Comparison of ENCODE assay signal across 8 cellular contexts in genomic region chr6:96923871-96924493, GRCh38. TPM values are rescaled to one million over a fixed set of nuclear protein-coding genes. Genes with fewer than 3 reads are reported as not detected.
A peak's percentile ranks its signal among the peaks of the same experiment; 100 is the strongest.
DNase-seq lines count a peak whose midpoint lies in the region; ATAC-seq, FAIRE-seq and TF ChIP-seq lines count a peak whose summit lies in the region.

No MANE protein-coding gene starts in this region.

- CTCF ChIA-PET in A549 (lab: Yijun Ruan, JAX): no interaction called here

- H3K4me1 ChIP-seq in A549: no peaks in the 10 kb centered on the region
- H3K4me1 ChIP-seq in uterus: no peaks in the 10 kb centered on the region

- no peaks in the 10 kb centered on the region for H3K27me3 ChIP-seq in uterus

- TF ChIP-seq RAD21 in A549 (conservative IDR thresholded peaks at IDR 0.05 in 1 of 2, IDR thresholded peaks at IDR 0.05 in 1 of 2): no peak

- H3K27ac ChIP-seq in A549 (peak overlapping the region; percentile 54 to 82), uterus (peak overlapping the region; percentile 69 to 82)

- no peak for TF ChIP-seq EP300 in A549 (IDR thresholded peaks at IDR 0.05)

- H3K36me3 ChIP-seq in uterus: no peaks in the 10 kb centered on the region

- whole genome bisulfite sequencing in A549 (ENCODE audit: missing lambda C conversion rate): 44% methylated on average over 4 of the region's 34 CpGs

- ATAC-seq in A549 (peak; percentile 67 to 79), HG02763 (IDR thresholded peaks at IDR 0.05; ENCODE audit: unreplicated experiment) (peak; percentile 84)

- FAIRE-seq in A549 (lab: Jason Lieb, UNC) (no peak), GM12892 (lab: Jason Lieb, UNC) (peak; percentile 42)

- TF ChIP-seq POLR2A in A549 (IDR thresholded peaks at IDR 0.05; ENCODE audit: low read length): no peak
- TF ChIP-seq POLR2A in GM12892 (IDR thresholded peaks at IDR 0.05; ENCODE audit: low read depth, low read length): peak; percentile 58; the same call in 1 of the 2 replicates
- TF ChIP-seq POLR2A in uterus (IDR thresholded peaks at IDR 0.05): no peak

- TF ChIP-seq CTCF in A549 (IDR thresholded peaks at IDR 0.05) (no peak), choroid plexus epithelial cell (conservative IDR thresholded peaks at IDR 0.05; ENCODE audit: low read depth, low read length) (no peak), uterus (IDR thresholded peaks at IDR 0.05) (no peak)

- H3K9me3 ChIP-seq in A549: no peaks in the 10 kb centered on the region
- H3K9me3 ChIP-seq in uterus: no peaks in the 10 kb centered on the region

- H3K4me3 ChIP-seq in A549 (peak overlapping the region; percentile 55), choroid plexus epithelial cell (ENCODE audit: low read depth, low read length) (peak overlapping the region; percentile 65), uterus (peak overlapping the region; percentile 50 to 69)

- intact Hi-C loops in uterus (cut with DNase I; ENCODE audit: low total_unique reads): no loop called here

- DNase-seq in A549 (ENCODE audit: low read depth in 1 of 2, low spot score in 1 of 2) (no peak), GM12892 (ENCODE audit: insufficient read length) (no peak), NCI-H69 (lab: John Stamatoyannopoulos, UW) (peak; percentile 66), choroid plexus epithelial cell (ENCODE audit: low read depth) (peak; percentile 10), midbrain (lab: John Stamatoyannopoulos, UW) (peak; percentile 84), uterus (no peak)
- no peak for DNase-seq in activated CD8-positive, alpha-beta memory T cell treated with anti-CD3 and anti-CD28 coated beads, Interleukin-2, amount 50 U/mL, for 48 hours

- POLR2A ChIA-PET in A549 (lab: Yijun Ruan, JAX): no interaction called here

- H3K4me2 ChIP-seq in A549: peak overlapping the region; percentile 88

TF ChIP-seq in A549, 52 proteins besides CTCF, POLR2A, EP300 and RAD21:
- TF ChIP-seq EHMT2 (IDR thresholded peaks at IDR 0.05; ENCODE audit: low read depth) (no peak), CBX2 (IDR thresholded peaks at IDR 0.05; ENCODE audit: borderline replicate concordance, low read depth) (no peak), CHD4 (IDR thresholded peaks at IDR 0.05; ENCODE audit: borderline replicate concordance) (no peak), HEYL (CRISPR knock-in tag; IDR thresholded peaks at IDR 0.05) (no peak), JUNB (IDR thresholded peaks at IDR 0.05) (no peak), GATA3 (IDR thresholded peaks at IDR 0.05; ENCODE audit: borderline replicate concordance) (no peak)

RNA-seq across cellular contexts. Expression of gene KLHL32, which starts 0.5 kb away (rescaled TPM):
- polyA plus RNA-seq in A549 (2011; rRNA removed) (0.13 and 0.23 TPM in 2 replicates), A549 (2017; fragmentation: RNase III; extraction: RNeasy Plus Mini Kit Qiagen cat#74134 plus additional on column Dnase treatment) (0.04 to 0.08 TPM (median 0.05 TPM) in 3 replicates)
- 0.01 and 0.04 TPM in 2 replicates for polyA plus RNA-seq in A549 (2012; cell fraction: cytosol; rRNA removed)
- polyA plus RNA-seq in A549 (2012; cell fraction: nucleus; rRNA removed): 0.02 TPM in 1 of 2 replicates, not detected in the other
- 0.29 and 1.4 TPM in 2 replicates for polyA minus RNA-seq in A549 (2011; rRNA and poly(A)+ RNA removed)
- 0.42 TPM for polyA plus RNA-seq in GM12892 (2012; ENCODE audit: missing spikeins)
- 1 to 10 TPM in 2 of 4 donors, under 1 TPM in 1, not detected in 1; 0.24 to 2.9 (median 1.0) TPM for total RNA-seq in uterus

RNA-seq across cellular contexts. Expression of gene NDUFAF4, which starts 26.3 kb away (rescaled TPM):
- polyA plus RNA-seq in A549 (2011; rRNA removed) (55.4 and 58.7 TPM in 2 replicates), A549 (2017; fragmentation: RNase III; extraction: RNeasy Plus Mini Kit Qiagen cat#74134 plus additional on column Dnase treatment) (34.8 to 45.3 TPM (median 37.9 TPM) in 3 replicates)
- 19.1 and 20.3 TPM in 2 replicates for polyA plus RNA-seq in A549 (2012; cell fraction: cytosol; rRNA removed)
- polyA plus RNA-seq in A549 (2012; cell fraction: nucleus; rRNA removed): 3.6 and 5.0 TPM in 2 replicates
- 19.5 and 24.2 TPM in 2 replicates for polyA minus RNA-seq in A549 (2011; rRNA and poly(A)+ RNA removed)
- polyA plus RNA-seq in GM12892 (2012; ENCODE audit: missing spikeins): 28.6 TPM
- 10 to 100 TPM; 21.1 to 88.6 (median 29.1) TPM for total RNA-seq in uterus

Comparison
In these comparisons a context has a peak if more than half of its experiments do, and no peak if none do; other contexts are left out.
1. DNase-seq: peak in NCI-H69 (single experiment), choroid plexus epithelial cell (single experiment) and midbrain (single experiment); none in A549 (0 of 2), GM12892 (single experiment), uterus (0 of 2) and activated CD8-positive, alpha-beta memory T cell treated with anti-CD3 and anti-CD28 coated beads, Interleukin-2, amount 50 U/mL, for 48 hours (single experiment).
2. Peak in every context shown above with its lines, with median percentiles within 50 percentile points of each other: H3K4me3 ChIP-seq.